In the genomic region with DNA sequence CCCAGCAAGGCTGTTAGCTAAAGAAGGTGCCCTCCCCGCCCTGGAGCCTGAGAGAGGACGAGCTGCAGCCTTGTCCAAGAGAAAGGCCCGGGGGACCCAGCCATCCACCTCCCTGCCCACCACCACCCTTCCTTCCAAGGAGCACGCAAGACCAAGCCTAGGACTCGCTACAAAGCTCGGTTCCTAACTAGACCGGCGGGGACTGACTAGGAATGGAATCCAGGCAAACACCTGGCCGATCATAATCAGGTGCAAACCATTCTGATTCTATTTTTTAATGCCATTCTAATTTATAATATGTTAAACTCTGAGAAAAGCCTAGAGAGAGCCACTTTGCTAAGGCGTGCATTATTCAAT, we compare ENCODE assay signal across 11 cellular contexts. TPM values are rescaled to one million over a fixed set of nuclear protein-coding genes. Genes with fewer than 3 reads are reported as not detected.
A peak's percentile ranks its signal among the peaks of the same experiment; 100 is the strongest.
DNase-seq lines count a peak whose midpoint lies in the region; ATAC-seq and TF ChIP-seq lines count a peak whose summit lies in the region.
"Had no signal": no experiment of that assay in that cellular context is flagged by ENCODE, and none has a peak within 500 bp of the region (broad histone marks: within the 10 kb centered on the region; RNA-seq: fewer than 3 reads in every experiment).

No MANE protein-coding gene starts in this region.

- H4K20me1 ChIP-seq in GM23248 (ENCODE audit: insufficient read depth) (no peaks in the 10 kb centered on the region), mammary epithelial cell (ENCODE audit: insufficient read depth, low read length) (no peaks in the 10 kb centered on the region)

- H3K27ac ChIP-seq in GM23248: peak overlapping the region; percentile 81
- peak overlapping the region; percentile 97 for H3K27ac ChIP-seq in mammary epithelial cell (ENCODE audit: insufficient read depth, low read depth, low read length)
- H3K27ac ChIP-seq in iPS DF 6.9 (ENCODE audit: low read length): no peak overlapping the region

- H3K9me3 ChIP-seq in GM23248 (ENCODE audit: low read depth) (no peaks in the 10 kb centered on the region), mammary epithelial cell (replicated peaks; ENCODE audit: insufficient read depth, low read length) (no peaks in the 10 kb centered on the region), iPS DF 6.9 (ENCODE audit: control insufficient read depth, insufficient read depth, low read length) (no peaks in the 10 kb centered on the region)

- H3K27me3 ChIP-seq in GM23248 (replicated peaks; ENCODE audit: insufficient read depth): no peaks in the 10 kb centered on the region
- H3K27me3 ChIP-seq in mammary epithelial cell (ENCODE audit: insufficient read depth, low read length): no peaks in the 10 kb centered on the region
- peaks cover 2% of the 10 kb centered on the region; the same call in 1 of the 2 replicates for H3K27me3 ChIP-seq in iPS DF 6.9 (ENCODE audit: control insufficient read depth, insufficient read depth, low read length)

- H3K36me3 ChIP-seq in GM23248 (ENCODE audit: low read depth): no peaks in the 10 kb centered on the region
- no peaks in the 10 kb centered on the region for H3K36me3 ChIP-seq in mammary epithelial cell (ENCODE audit: insufficient read depth, low read length)
- H3K36me3 ChIP-seq in iPS DF 6.9 (ENCODE audit: control insufficient read depth, insufficient read depth, low read length): no peaks in the 10 kb centered on the region

- no peaks in the 10 kb centered on the region for H3K9me2 ChIP-seq in GM23248 (ENCODE audit: insufficient read depth)

- CTCF ChIA-PET in mammary epithelial cell (lab: Charles Lee; ENCODE audit: low non-redundant PET): interaction anchor here (1.4 to 1.9 kb wide), 2 partner anchors 16 to 19 kb away, joined by 3 to 5 read pairs; no protein-coding TSS in a partner anchor

- in situ Hi-C loops in GM23248 (cut with MboI): no loop called here
- in situ Hi-C loops in mammary epithelial cell (cut with MboI; ENCODE audit: low sequenced_read_pairs in 2 of 2): no loop called here

- H2AFZ ChIP-seq in GM23248 (peak overlapping the region; percentile 82), mammary epithelial cell (ENCODE audit: low read depth, low read length) (peak overlapping the region; percentile 11)

- 10 to 11% methylated on average over 10 of the region's 10 CpGs for WGBS in GM23248 (ENCODE audit: low coverage in 1 of 2, low lambda C conversion rate in 2 of 2, missing lambda C conversion rate in 2 of 2), 2 experiments
- WGBS in mammary epithelial cell (ENCODE audit: low coverage, missing lambda C conversion rate): 1% methylated on average over 9 of the region's 10 CpGs
- WGBS in iPS DF 6.9 (ENCODE audit: insufficient coverage, insufficient read length): no CpG with 5 or more reads among the region's 10 CpGs

- peaks cover 8% of the 10 kb centered on the region; the same call in 1 of the 2 replicates for H3K4me1 ChIP-seq in GM23248 (ENCODE audit: insufficient read depth)
- peaks cover 25% of the 10 kb centered on the region for H3K4me1 ChIP-seq in mammary epithelial cell (ENCODE audit: insufficient read depth, low read length)
- H3K4me1 ChIP-seq in iPS DF 6.9 (ENCODE audit: control insufficient read depth, insufficient read depth, low read length): no peaks in the 10 kb centered on the region

- intact Hi-C loops in mammary epithelial cell (cut with micrococcal nuclease): loop anchor here (1.0 kb wide), 2 partner anchors 20 to 33 kb away; partner anchors contain the start of gene TUBB6
- intact Hi-C loops in sciatic nerve (cut with DNase I): no loop called here

- peak; percentile 25 for ATAC-seq in sciatic nerve
- ATAC-seq in GM21528 (IDR thresholded peaks at IDR 0.05; ENCODE audit: low FRiP score, unreplicated experiment): no peak
- ATAC-seq: CD8-positive, alpha-beta T cell; effector memory CD8-positive, alpha-beta T cell had no signal

- no peak for TF ChIP-seq CTCF in mammary epithelial cell (conservative IDR thresholded peaks at IDR 0.05 in 1 of 2, IDR thresholded peaks at IDR 0.05 in 1 of 2; ENCODE audit: extremely low read depth in 1 of 2, insufficient read depth in 1 of 2, low read depth in 1 of 2, low read length in 2 of 2)

- H3K79me2 ChIP-seq in GM23248 (ENCODE audit: insufficient read depth) (no peaks in the 10 kb centered on the region), mammary epithelial cell (ENCODE audit: insufficient read depth, low read length) (peaks cover 7% of the 10 kb centered on the region)

- H3K4me2 ChIP-seq in GM23248 (ENCODE audit: unreplicated experiment): peak overlapping the region; percentile 97
- peak overlapping the region; percentile 96 for H3K4me2 ChIP-seq in mammary epithelial cell (ENCODE audit: insufficient read depth, low read depth, low read length)

- BruUV-seq in mammary epithelial cell (replicated peaks; lab: Mats Ljungman, UMichigan): TSS peak; percentile 87

- H3K4me3 ChIP-seq in GM23248 (peak overlapping the region; percentile 73), mammary epithelial cell (replicated peaks in 1 of 3; ENCODE audit: insufficient read depth in 1 of 3, low read depth in 2 of 3, low read length in 3 of 3) (peak overlapping the region; percentile 31 to 67 (median 58)), iPS DF 6.9 (ENCODE audit: low read length) (peak overlapping the region; percentile 43; the same call in 1 of the 2 replicates)

- H3F3A ChIP-seq in GM23248 (ENCODE audit: insufficient read depth): 0 out of 2 replicates have a peak, but pooled peaks cover 6% of the 10 kb centered on the region

- DNase-seq in GM23248 (no peak), mammary epithelial cell (no peak), iPS DF 6.9 (ENCODE audit: low read depth, low spot score) (no peak), sciatic nerve (ENCODE audit: low spot score) (no peak), cerebellar cortex (ENCODE audit: low spot score) (no peak), iPS-NIHi7 (ENCODE audit: extremely low spot score) (no peak)
- DNase-seq in stimulated activated CD4-positive, alpha-beta T cell treated with anti-CD3 and anti-CD28 coated beads, Interleukin-2, amount 100 ng/mL, for 24 hours: no peak
- DNase-seq: CD8-positive, alpha-beta T cell; effector memory CD8-positive, alpha-beta T cell; NCI-H1436 treated with DMSO at 0.1 percent for 48 hours had no signal

- H3K9ac ChIP-seq in GM23248 (peak overlapping the region; percentile 84), mammary epithelial cell (ENCODE audit: insufficient read depth, low read length) (peak overlapping the region; percentile 97)

- dilution Hi-C loops in mammary epithelial cell (cut with HindIII; ENCODE audit: low sequenced_read_pairs): loop anchor here (5.0 kb wide), 1 partner anchor 79 kb away; no protein-coding TSS in a partner anchor

RNA-seq across cellular contexts. Expression of gene TUBB6, which starts 19.7 kb away (rescaled TPM):
- 608 and 817 TPM in 2 replicates for total RNA-seq in GM23248 (2014; rRNA removed; shearing (Covaris generic))
- 456 and 464 TPM in 2 replicates for polyA plus RNA-seq in GM23248 (2016; fragmentation: Nextera tagmentation; extraction: Ambion mirVana)
- total RNA-seq in mammary epithelial cell: 1,000 to 10,000 TPM in 1 of 2 donors, 100 to 1,000 TPM in 1; 522 to 1,295 TPM
- 1,680 TPM for polyA plus RNA-seq in mammary epithelial cell
- 684 TPM for polyA minus RNA-seq in mammary epithelial cell
- total RNA-seq in sciatic nerve: 141 TPM

RNA-seq across cellular contexts. Expression of gene CIDEA, which starts 34.2 kb away (rescaled TPM):
- total RNA-seq in GM23248 (2014; rRNA removed; shearing (Covaris generic)): not detected in 2 replicates
- not detected in 2 replicates for polyA plus RNA-seq in GM23248 (2016; fragmentation: Nextera tagmentation; extraction: Ambion mirVana)
- 1 to 10 TPM in 1 of 2 donors, under 1 TPM in 1; 0.94 to 1.3 TPM for total RNA-seq in mammary epithelial cell
- 4.9 TPM for polyA plus RNA-seq in mammary epithelial cell
- polyA minus RNA-seq in mammary epithelial cell: 15.5 TPM
- total RNA-seq in sciatic nerve: 5.0 TPM
- total RNA-seq: CD8-positive, alpha-beta T cell had no signal
